In the genomic region with DNA sequence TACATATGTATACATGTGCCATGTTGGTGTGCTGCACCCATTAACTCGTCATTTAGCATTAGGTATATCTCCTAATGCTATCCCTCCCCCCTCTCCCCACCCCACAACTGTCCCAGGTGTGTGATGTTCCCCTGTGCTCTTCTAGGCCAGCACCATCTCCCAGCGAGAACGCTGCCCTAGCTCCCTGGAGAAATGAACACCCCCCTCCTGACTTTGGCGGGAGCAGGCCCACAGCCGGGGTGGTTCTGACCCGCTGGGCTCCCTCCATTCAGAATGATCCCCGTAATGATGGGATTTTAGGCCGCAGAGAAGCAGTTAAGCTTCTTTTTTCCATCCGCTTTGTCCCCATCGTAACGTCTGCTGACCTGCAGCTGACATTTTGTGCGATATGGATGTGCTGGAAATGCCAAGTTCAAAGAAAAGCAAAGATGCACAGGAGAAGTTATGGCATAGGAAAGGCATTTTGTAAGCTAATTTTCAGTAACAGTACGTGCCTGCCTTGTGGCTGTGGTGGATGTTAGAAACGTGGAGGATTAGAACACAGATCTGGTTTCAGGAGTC, we compare ENCODE assay signal across 1 cellular context.
TF ChIP-seq lines count a peak whose summit lies in the region.

No MANE protein-coding gene starts in this region.

TF ChIP-seq in IMR-90, 13 proteins besides CTCF, POLR2A, EP300 and RAD21 (continued from another document):
- TF ChIP-seq, protein P1, sequence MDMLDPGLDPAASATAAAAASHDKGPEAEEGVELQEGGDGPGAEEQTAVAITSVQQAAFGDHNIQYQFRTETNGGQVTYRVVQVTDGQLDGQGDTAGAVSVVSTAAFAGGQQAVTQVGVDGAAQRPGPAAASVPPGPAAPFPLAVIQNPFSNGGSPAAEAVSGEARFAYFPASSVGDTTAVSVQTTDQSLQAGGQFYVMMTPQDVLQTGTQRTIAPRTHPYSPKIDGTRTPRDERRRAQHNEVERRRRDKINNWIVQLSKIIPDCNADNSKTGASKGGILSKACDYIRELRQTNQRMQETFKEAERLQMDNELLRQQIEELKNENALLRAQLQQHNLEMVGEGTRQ (IDR thresholded peaks at IDR 0.05; ENCODE audit: low read depth, low read length): no peak
- TF ChIP-seq CHD1 (IDR thresholded peaks at IDR 0.05; ENCODE audit: low read depth, low read length): no peak
- TF ChIP-seq MAFK (IDR thresholded peaks at IDR 0.05; ENCODE audit: low read depth, low read length): no peak
- TF ChIP-seq, protein P2, sequence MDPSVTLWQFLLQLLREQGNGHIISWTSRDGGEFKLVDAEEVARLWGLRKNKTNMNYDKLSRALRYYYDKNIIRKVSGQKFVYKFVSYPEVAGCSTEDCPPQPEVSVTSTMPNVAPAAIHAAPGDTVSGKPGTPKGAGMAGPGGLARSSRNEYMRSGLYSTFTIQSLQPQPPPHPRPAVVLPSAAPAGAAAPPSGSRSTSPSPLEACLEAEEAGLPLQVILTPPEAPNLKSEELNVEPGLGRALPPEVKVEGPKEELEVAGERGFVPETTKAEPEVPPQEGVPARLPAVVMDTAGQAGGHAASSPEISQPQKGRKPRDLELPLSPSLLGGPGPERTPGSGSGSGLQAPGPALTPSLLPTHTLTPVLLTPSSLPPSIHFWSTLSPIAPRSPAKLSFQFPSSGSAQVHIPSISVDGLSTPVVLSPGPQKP (IDR thresholded peaks at IDR 0.05; ENCODE audit: borderline replicate concordance, low read depth, low read length): no peak
- no peak for TF ChIP-seq FOS (IDR thresholded peaks at IDR 0.05; ENCODE audit: low read depth, low read length)
- no peak for TF ChIP-seq BHLHE40 (IDR thresholded peaks at IDR 0.05; ENCODE audit: low read depth, low read length)
- TF ChIP-seq RCOR1 (IDR thresholded peaks at IDR 0.05; ENCODE audit: insufficient replicate concordance, low read length): no peak
- no peak for TF ChIP-seq CEBPB (IDR thresholded peaks at IDR 0.05; ENCODE audit: low read depth, low read length)
- no peak for TF ChIP-seq SMC3 (IDR thresholded peaks at IDR 0.05; ENCODE audit: low read depth, low read length)
TF ChIP-seq in IMR-90: peak in this region for 0.
